In genomic region chr5:131671994-131672655, GRCh38 we compare ENCODE assay signal across 9 cellular contexts. TPM values are rescaled to one million over a fixed set of nuclear protein-coding genes. Genes with fewer than 3 reads are reported as not detected.
A peak's percentile ranks its signal among the peaks of the same experiment; 100 is the strongest.
DNase-seq lines count a peak whose midpoint lies in the region; ATAC-seq and TF ChIP-seq lines count a peak whose summit lies in the region.
"Had no signal": no experiment of that assay in that cellular context is flagged by ENCODE, and none has a peak within 500 bp of the region (broad histone marks: within the 10 kb centered on the region; RNA-seq: fewer than 3 reads in every experiment).

No MANE protein-coding gene starts in this region.

- H3K9me3 ChIP-seq in CD8-positive, alpha-beta memory T cell (ENCODE audit: low read length): no peaks in the 10 kb centered on the region
- H3K9me3 ChIP-seq in heart right ventricle (no peaks in the 10 kb centered on the region), BE2C (no peaks in the 10 kb centered on the region)

- peak overlapping the region in 5 of 8 donors; percentile 1 to 87 (median 63) for H3K27ac Mint-ChIP-seq in CD8-positive, alpha-beta memory T cell
- peak overlapping the region; percentile 16 for H3K27ac Mint-ChIP-seq in activated T-helper 17 cell treated with anti-CD3 and anti-CD28 coated beads, Interleukin-2, amount 50 U/mL, for 72 hours

- TF ChIP-seq CTCF in heart right ventricle (IDR thresholded peaks at IDR 0.05) (no peak), RWPE1 (conservative IDR thresholded peaks at IDR 0.05; ENCODE audit: low read depth) (no peak), BE2C (IDR thresholded peaks at IDR 0.05; ENCODE audit: low read depth, low read length) (no peak)

- intact Hi-C loops in heart right ventricle (cut with DNase I): loop anchor here in 2 of 10 donors (10.0 kb wide), 1 partner anchor 123 kb away; the partner anchor contains the start of gene FNIP1 (in 2 of the 2)

- no peak overlapping the region for H3K27ac ChIP-seq in CD8-positive, alpha-beta memory T cell (ENCODE audit: low read depth, low read length)
- H3K27ac ChIP-seq in heart right ventricle (peak overlapping the region; percentile 52 to 85 (median 72)), RWPE1 (no peak overlapping the region)

- DNase-seq in CD8-positive, alpha-beta memory T cell: no peak
- DNase-seq in heart right ventricle (peak in 1 of 2 donors; percentile 36), pons (ENCODE audit: low spot score) (peak; percentile 96), RWPE1 (ENCODE audit: low spot score) (no peak), BE2C (no peak)
- DNase-seq: effector memory CD8-positive, alpha-beta T cell had no signal

- ATAC-seq in activated T-helper 17 cell treated with anti-CD3 and anti-CD28 coated beads, Interleukin-2, amount 50 U/mL, for 72 hours (replicated peaks): no peak
- ATAC-seq in heart right ventricle: peak; percentile 80 to 95 (median 92)
- no peak for ATAC-seq in HG02798 (IDR thresholded peaks at IDR 0.05; ENCODE audit: poor library complexity, unreplicated experiment)
- no peak for ATAC-seq in GM21528 (IDR thresholded peaks at IDR 0.05; ENCODE audit: low FRiP score, unreplicated experiment)
- ATAC-seq: effector memory CD8-positive, alpha-beta T cell had no signal

- peaks cover 3 to 16% (median 9%) of the 10 kb centered on the region in 3 donors for H3K4me1 Mint-ChIP-seq in CD8-positive, alpha-beta memory T cell
- peaks cover 16% of the 10 kb centered on the region for H3K4me1 Mint-ChIP-seq in activated T-helper 17 cell treated with anti-CD3 and anti-CD28 coated beads, Interleukin-2, amount 50 U/mL, for 72 hours

- peak overlapping the region in 1 of 7 donors; percentile 28 for H3K4me3 Mint-ChIP-seq in CD8-positive, alpha-beta memory T cell
- no peak overlapping the region for H3K4me3 Mint-ChIP-seq in activated T-helper 17 cell treated with anti-CD3 and anti-CD28 coated beads, Interleukin-2, amount 50 U/mL, for 72 hours
- H3K4me3 Mint-ChIP-seq: effector memory CD8-positive, alpha-beta T cell had no signal

- peaks cover 10 to 75% (median 40%) of the 10 kb centered on the region in 3 donors for H3K36me3 Mint-ChIP-seq in CD8-positive, alpha-beta memory T cell
- peaks cover 99% of the 10 kb centered on the region for H3K36me3 Mint-ChIP-seq in activated T-helper 17 cell treated with anti-CD3 and anti-CD28 coated beads, Interleukin-2, amount 50 U/mL, for 72 hours (ENCODE audit: low read depth)

- CTCF ChIA-PET in CD8-positive, alpha-beta memory T cell (lab: Charles Lee): no interaction called here
- CTCF ChIA-PET in RWPE1 (lab: Yijun Ruan, JAX): no interaction called here

- no peaks in the 10 kb centered on the region for H3K4me1 ChIP-seq in CD8-positive, alpha-beta memory T cell (ENCODE audit: insufficient read depth, low read length)
- peaks cover 4 to 47% (median 36%) of the 10 kb centered on the region in 9 donors for H3K4me1 ChIP-seq in heart right ventricle
- H3K4me1 ChIP-seq in BE2C: no peaks in the 10 kb centered on the region

- H3K9me3 Mint-ChIP-seq in CD8-positive, alpha-beta memory T cell: no peaks in the 10 kb centered on the region
- no peaks in the 10 kb centered on the region for H3K9me3 Mint-ChIP-seq in activated T-helper 17 cell treated with anti-CD3 and anti-CD28 coated beads, Interleukin-2, amount 50 U/mL, for 72 hours
- H3K9me3 Mint-ChIP-seq: effector memory CD8-positive, alpha-beta T cell had no signal

- no peak overlapping the region for H3K4me3 ChIP-seq in CD8-positive, alpha-beta memory T cell (ENCODE audit: low read length)
- H3K4me3 ChIP-seq in heart right ventricle: no peak overlapping the region
- no peak overlapping the region for H3K4me3 ChIP-seq in BE2C (ENCODE audit: low read depth, low read length)

- no peaks in the 10 kb centered on the region for H3K27me3 ChIP-seq in CD8-positive, alpha-beta memory T cell (ENCODE audit: insufficient read depth, low read length, poor library complexity, severe bottlenecking)
- H3K27me3 ChIP-seq in heart right ventricle (no peaks in the 10 kb centered on the region), BE2C (no peaks in the 10 kb centered on the region)

- POLR2A ChIA-PET in CD8-positive, alpha-beta memory T cell (lab: Charles Lee): interaction anchor here (0.6 kb wide), 1 partner anchor 36 kb away, joined by 4 read pairs; no protein-coding TSS in a partner anchor
- POLR2A ChIA-PET in RWPE1 (lab: Yijun Ruan, JAX; ENCODE audit: low non-redundant PET): no interaction called here

- no peaks in the 10 kb centered on the region for H3K27me3 Mint-ChIP-seq in CD8-positive, alpha-beta memory T cell
- H3K27me3 Mint-ChIP-seq in activated T-helper 17 cell treated with anti-CD3 and anti-CD28 coated beads, Interleukin-2, amount 50 U/mL, for 72 hours: no peaks in the 10 kb centered on the region
- H3K27me3 Mint-ChIP-seq: effector memory CD8-positive, alpha-beta T cell had no signal

- WGBS in heart right ventricle, 2 donors: 17 to 25% methylated on average over 2 of the region's 2 CpGs

- H3K36me3 ChIP-seq in CD8-positive, alpha-beta memory T cell (ENCODE audit: insufficient read depth, low read length): peaks cover 15% of the 10 kb centered on the region
- peaks cover 0 to 86% (median 15%) of the 10 kb centered on the region in 9 donors for H3K36me3 ChIP-seq in heart right ventricle
- H3K36me3 ChIP-seq in BE2C: peaks cover 26% of the 10 kb centered on the region

RNA-seq across cellular contexts. Expression of gene RAPGEF6, which starts 37.1 kb away (rescaled TPM):
- total RNA-seq in CD8-positive, alpha-beta memory T cell: 10 to 100 TPM; 25.9 to 29.2 TPM
- polyA plus RNA-seq in CD8-positive, alpha-beta memory T cell: 27.9 TPM
- 10 to 100 TPM; 50.6 to 57.6 TPM for total RNA-seq in activated T-helper 17 cell treated with anti-CD3 and anti-CD28 coated beads, Interleukin-2, amount 50 U/mL, for 72 hours
- total RNA-seq in heart right ventricle: 10 to 100 TPM in 8 of 10 donors, 1 to 10 TPM in 2; 8.5 to 16.3 (median 11.7) TPM
- 1 to 10 TPM; 1.5 to 4.3 TPM for polyA plus RNA-seq in heart right ventricle
- polyA plus RNA-seq in BE2C (2012; ENCODE audit: insufficient read depth, insufficient read length, low read depth): 6.3 TPM

Comparison
In these comparisons a context has a peak if more than half of its experiments do, and no peak if none do; other contexts are left out.
1. H3K27ac ChIP-seq: peak in heart right ventricle (10 of 10); none in CD8-positive, alpha-beta memory T cell (single experiment) and RWPE1 (single experiment).
2. ATAC-seq: peak in heart right ventricle (8 of 8); none in activated T-helper 17 cell treated with anti-CD3 and anti-CD28 coated beads, Interleukin-2, amount 50 U/mL, for 72 hours (single experiment), HG02798 (single experiment) and GM21528 (single experiment).